ENCODE assay signal across 9 cellular contexts in genomic region chr11:92225206-92225562, GRCh38. TPM values are rescaled to one million over a fixed set of nuclear protein-coding genes. Genes with fewer than 3 reads are reported as not detected.
DNase-seq lines count a peak whose midpoint lies in the region; ATAC-seq and TF ChIP-seq lines count a peak whose summit lies in the region.
"Had no signal": no experiment of that assay in that cellular context is flagged by ENCODE, and none has a peak within 500 bp of the region (broad histone marks: within the 10 kb centered on the region; RNA-seq: fewer than 3 reads in every experiment).

No MANE protein-coding gene starts in this region.

- H3K4me3 Mint-ChIP-seq in activated naive CD8-positive, alpha-beta T cell treated with anti-CD3 and anti-CD28 coated beads, Interleukin-2, amount 50 U/mL, for 24 hours: no peak overlapping the region

- CTCF ChIA-PET in AG04450 (lab: Charles Lee): no interaction called here

- H3K9me3 Mint-ChIP-seq in activated naive CD8-positive, alpha-beta T cell treated with anti-CD3 and anti-CD28 coated beads, Interleukin-2, amount 50 U/mL, for 24 hours: no peaks in the 10 kb centered on the region

- POLR2A ChIA-PET in AG04450 (lab: Yijun Ruan, JAX): no interaction called here

- no peak overlapping the region for H3K27ac Mint-ChIP-seq in activated naive CD8-positive, alpha-beta T cell treated with anti-CD3 and anti-CD28 coated beads, Interleukin-2, amount 50 U/mL, for 24 hours
- H3K27ac Mint-ChIP-seq: IgD-negative memory B cell had no signal

- peak overlapping the region; percentile 52 for H3K4me3 ChIP-seq in AG04450 (ENCODE audit: low read depth, low read length)
- H3K4me3 ChIP-seq in neuron (ENCODE audit: low read length): peak overlapping the region; percentile 94

- H2AFZ ChIP-seq in neuron (ENCODE audit: low read depth, low read length): peak overlapping the region; percentile 8

- no peak overlapping the region for H3K27ac ChIP-seq in AG04450 (ENCODE audit: low read depth, low read length)

- H3K36me3 Mint-ChIP-seq in activated naive CD8-positive, alpha-beta T cell treated with anti-CD3 and anti-CD28 coated beads, Interleukin-2, amount 50 U/mL, for 24 hours (ENCODE audit: low read depth): no peaks in the 10 kb centered on the region
- H3K36me3 Mint-ChIP-seq: IgD-negative memory B cell had no signal

- no peaks in the 10 kb centered on the region; the same call in 1 of the 2 replicates for H3K9me3 ChIP-seq in AG04450 (ENCODE audit: control insufficient read depth, insufficient read depth, low read length)
- H3K9me3 ChIP-seq in neuron (ENCODE audit: low read length): peaks cover 2% of the 10 kb centered on the region

- H3K27me3 ChIP-seq in AG04450 (ENCODE audit: control insufficient read depth, insufficient read depth, low read length): peaks cover 52% of the 10 kb centered on the region
- H3K27me3 ChIP-seq in neuron (ENCODE audit: insufficient read depth, low read length): no peaks in the 10 kb centered on the region

- H3K27me3 Mint-ChIP-seq in activated naive CD8-positive, alpha-beta T cell treated with anti-CD3 and anti-CD28 coated beads, Interleukin-2, amount 50 U/mL, for 24 hours: peaks cover 60% of the 10 kb centered on the region

- peaks cover 46% of the 10 kb centered on the region for H3K4me1 ChIP-seq in neuron (ENCODE audit: insufficient read depth, low read length)

- H3K36me3 ChIP-seq in neuron (ENCODE audit: insufficient read depth, low read length): no peaks in the 10 kb centered on the region

- ATAC-seq in activated naive CD8-positive, alpha-beta T cell treated with anti-CD3 and anti-CD28 coated beads, Interleukin-2, amount 50 U/mL, for 24 hours: no peak
- no peak for ATAC-seq in GM21576 (IDR thresholded peaks at IDR 0.05; ENCODE audit: unreplicated experiment)
- ATAC-seq in GM18519 (IDR thresholded peaks at IDR 0.05; ENCODE audit: low FRiP score, unreplicated experiment): no peak

- H3K4me1 Mint-ChIP-seq in activated naive CD8-positive, alpha-beta T cell treated with anti-CD3 and anti-CD28 coated beads, Interleukin-2, amount 50 U/mL, for 24 hours: no peaks in the 10 kb centered on the region
- H3K4me1 Mint-ChIP-seq: IgD-negative memory B cell had no signal

- DNase-seq in AG04450 (ENCODE audit: low read depth, low spot score) (no peak), NCI-H526 (lab: John Stamatoyannopoulos, UW) (peak; percentile 73 to 94), fibroblast of peridontal ligament (ENCODE audit: extremely low read depth) (peak; percentile 4)
- no peak for DNase-seq in activated naive CD8-positive, alpha-beta T cell treated with anti-CD3 and anti-CD28 coated beads, Interleukin-2, amount 50 U/mL, for 24 hours
- no peak for DNase-seq in stimulated activated CD4-positive, alpha-beta T cell treated with anti-CD3 and anti-CD28 coated beads, Interleukin-2, amount 100 ng/mL, for 24 hours

- no peak for TF ChIP-seq CTCF in AG04450 (IDR thresholded peaks at IDR 0.05; ENCODE audit: low read depth, low read length)

RNA-seq across cellular contexts. Expression of gene FAT3, which starts 0.6 kb away (rescaled TPM):
- 0.11 and 0.27 TPM in 2 replicates for polyA plus RNA-seq in AG04450 (2011; rRNA removed)
- 0.35 and 0.69 TPM in 2 replicates for polyA minus RNA-seq in AG04450 (2011; rRNA and poly(A)+ RNA removed)
- polyA plus RNA-seq: IgD-negative memory B cell had no signal

Comparison
In these comparisons a context has a peak if more than half of its experiments do, and no peak if none do; other contexts are left out.
1. DNase-seq: peak in NCI-H526 (2 of 2) and fibroblast of peridontal ligament (single experiment); none in AG04450 (single experiment), activated naive CD8-positive, alpha-beta T cell treated with anti-CD3 and anti-CD28 coated beads, Interleukin-2, amount 50 U/mL, for 24 hours (single experiment) and stimulated activated CD4-positive, alpha-beta T cell treated with anti-CD3 and anti-CD28 coated beads, Interleukin-2, amount 100 ng/mL, for 24 hours (0 of 2).